7 cellular contexts compared by ENCODE assay signal in genomic region chr15:59687831-59688230, GRCh38. TPM values are rescaled to one million over a fixed set of nuclear protein-coding genes. Genes with fewer than 3 reads are reported as not detected.
DNase-seq lines count a peak whose midpoint lies in the region; ATAC-seq, FAIRE-seq and TF ChIP-seq lines count a peak whose summit lies in the region.

No MANE protein-coding gene starts in this region.

- H3K27ac ChIP-seq in WERI-Rb-1 (peak overlapping the region; percentile 97), foreskin keratinocyte (peak overlapping the region; percentile 89), sigmoid colon (peak overlapping the region; percentile 96 to 99 (median 98))

- H3K9ac ChIP-seq in ES-I3 (ENCODE audit: low read depth, low read length) = peak overlapping the region; percentile 97

- intact Hi-C loops in sigmoid colon (cut with DNase I) = no loop called here

- no peak for TF ChIP-seq CTCF in WERI-Rb-1 (IDR thresholded peaks at IDR 0.05; ENCODE audit: low read depth, low read length)
- no peak for TF ChIP-seq CTCF in foreskin keratinocyte (conservative IDR thresholded peaks at IDR 0.05)
- TF ChIP-seq CTCF in sigmoid colon (IDR thresholded peaks at IDR 0.05) = no peak

- no peaks in the 10 kb centered on the region for H3K36me3 ChIP-seq in ES-I3 (ENCODE audit: insufficient read depth, low read length)
- peaks cover 29% of the 10 kb centered on the region for H3K36me3 ChIP-seq in WERI-Rb-1
- H3K36me3 ChIP-seq in sigmoid colon = peaks cover 0 to 6% (median 0%) of the 10 kb centered on the region in 4 donors

- WGBS in sigmoid colon, 2 donors = 7 to 12% methylated on average over 5 of the region's 5 CpGs

- H3K27me3 ChIP-seq in WERI-Rb-1 (ENCODE audit: insufficient read depth, low read depth, severe bottlenecking) (no peaks in the 10 kb centered on the region), foreskin keratinocyte (no peaks in the 10 kb centered on the region), sigmoid colon (no peaks in the 10 kb centered on the region)

- TF ChIP-seq POLR2A in sigmoid colon (IDR thresholded peaks at IDR 0.05) (no peak), H54 (IDR thresholded peaks at IDR 0.05; ENCODE audit: low read depth, low read length) (no peak)

- DNase-seq in HT1080 (ENCODE audit: low read depth) = peak; percentile 24
- DNase-seq in WERI-Rb-1 = no peak
- no peak for DNase-seq in foreskin keratinocyte
- DNase-seq in sigmoid colon = no peak
- no peak for DNase-seq in H54 (ENCODE audit: insufficient read length, low spot score)

- no peak for TF ChIP-seq EP300 in sigmoid colon (IDR thresholded peaks at IDR 0.05)

- H3K4me1 ChIP-seq in ES-I3 (ENCODE audit: insufficient read depth, low read length) (peaks cover 6% of the 10 kb centered on the region), foreskin keratinocyte (peaks cover 7% of the 10 kb centered on the region), sigmoid colon (peaks cover 0 to 47% (median 31%) of the 10 kb centered on the region in 4 donors)

- FAIRE-seq in H54 (lab: Jason Lieb, UNC) = no peak

- ATAC-seq in foreskin keratinocyte (no peak), HG02973 (IDR thresholded peaks at IDR 0.05; ENCODE audit: unreplicated experiment) (no peak)

- H3K9me3 ChIP-seq in ES-I3 (ENCODE audit: control insufficient read depth, insufficient read depth, low read length) = no peaks in the 10 kb centered on the region
- no peaks in the 10 kb centered on the region for H3K9me3 ChIP-seq in WERI-Rb-1 (ENCODE audit: severe bottlenecking)
- no peaks in the 10 kb centered on the region for H3K9me3 ChIP-seq in sigmoid colon

- H3K4me3 ChIP-seq in WERI-Rb-1 (ENCODE audit: low read depth, low read length) = peak overlapping the region; percentile 99
- peak overlapping the region; percentile 94 to 98 (median 96) for H3K4me3 ChIP-seq in sigmoid colon

RNA-seq across cellular contexts. Expression of gene BNIP2, which starts 1.3 kb away (rescaled TPM):
- total RNA-seq in HT1080 (2014; rRNA removed; shearing (Covaris generic)) = 72.0 and 107 TPM in 2 replicates
- polyA plus RNA-seq in HT1080 (2015; cell fraction: cytosol; rRNA removed) = 113 and 145 TPM in 2 replicates
- 86.4 and 92.2 TPM in 2 replicates for polyA plus RNA-seq in HT1080 (2015; cell fraction: nucleus; rRNA removed)
- total RNA-seq in foreskin keratinocyte (62.8 and 70.4 TPM in 2 replicates), sigmoid colon (100 to 1,000 TPM; 115 to 199 (median 142) TPM)
- polyA plus RNA-seq in foreskin keratinocyte (28.0 and 30.1 TPM in 2 replicates), sigmoid colon (10 to 100 TPM; 28.8 to 33.5 (median 33.3) TPM)

RNA-seq across cellular contexts. Expression of gene GTF2A2, which starts 30.5 kb away (rescaled TPM):
- total RNA-seq in HT1080 (2014; rRNA removed; shearing (Covaris generic)) = 80.3 and 126 TPM in 2 replicates
- polyA plus RNA-seq in HT1080 (2015; cell fraction: cytosol; rRNA removed) = 104 and 205 TPM in 2 replicates
- 20.4 and 49.8 TPM in 2 replicates for polyA plus RNA-seq in HT1080 (2015; cell fraction: nucleus; rRNA removed)
- total RNA-seq in foreskin keratinocyte (71.5 and 78.4 TPM in 2 replicates), sigmoid colon (10 to 100 TPM; 33.7 to 48.2 (median 35.7) TPM)
- polyA plus RNA-seq in foreskin keratinocyte (108 and 123 TPM in 2 replicates), sigmoid colon (10 to 100 TPM; 55.3 to 98.0 (median 80.5) TPM)
